In the genomic region with DNA sequence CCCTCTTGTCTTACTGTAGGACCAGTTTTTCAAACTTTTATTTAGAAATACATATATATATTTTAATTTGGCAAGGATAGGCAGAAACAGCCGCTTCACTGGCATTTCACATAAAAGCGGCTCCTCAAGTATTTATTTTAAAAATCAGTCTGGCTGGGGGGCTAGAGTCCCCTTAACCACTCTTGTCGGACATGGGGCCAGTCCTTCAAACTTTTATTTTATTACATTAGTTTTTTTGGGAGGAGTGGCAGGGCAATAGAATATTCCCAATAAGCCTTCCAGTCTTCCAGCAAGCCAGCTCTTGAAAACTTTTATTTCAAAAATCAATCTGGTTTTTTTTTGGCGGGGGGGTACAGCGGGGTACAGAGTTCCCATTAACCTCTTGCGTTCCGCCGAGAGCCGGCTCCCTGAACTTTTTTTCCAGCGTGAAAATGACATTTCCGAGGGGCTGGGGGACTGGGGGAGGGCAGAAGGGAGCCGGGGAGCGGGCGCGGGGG, we compare ENCODE assay signal across 1 cellular context.
TF ChIP-seq lines count a peak whose summit lies in the region.

No MANE protein-coding gene starts in this region.

TF ChIP-seq in endothelial cell of umbilical vein, 7 proteins besides CTCF, POLR2A, EP300 and RAD21:
- TF ChIP-seq EZH2 (IDR thresholded peaks at IDR 0.05; ENCODE audit: borderline replicate concordance, low read depth, low read length, severe bottlenecking) = no peak
- TF ChIP-seq, protein P1, sequence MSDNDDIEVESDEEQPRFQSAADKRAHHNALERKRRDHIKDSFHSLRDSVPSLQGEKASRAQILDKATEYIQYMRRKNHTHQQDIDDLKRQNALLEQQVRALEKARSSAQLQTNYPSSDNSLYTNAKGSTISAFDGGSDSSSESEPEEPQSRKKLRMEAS (IDR thresholded peaks at IDR 0.05; ENCODE audit: insufficient read depth, insufficient read length) = no peak
- no peak for TF ChIP-seq POLR2AphosphoS5 (IDR thresholded peaks at IDR 0.05; ENCODE audit: insufficient read depth, low read depth, low read length)
- no peak for TF ChIP-seq GATA2 (IDR thresholded peaks at IDR 0.05; ENCODE audit: insufficient read depth, insufficient read length, low read depth, low read length)
- no peak for TF ChIP-seq MYC (IDR thresholded peaks at IDR 0.05; ENCODE audit: low read depth, low read length)
- TF ChIP-seq FOS (IDR thresholded peaks at IDR 0.05; ENCODE audit: borderline replicate concordance, insufficient read depth, low read length) = no peak
- TF ChIP-seq JUN (IDR thresholded peaks at IDR 0.05; ENCODE audit: borderline replicate concordance, insufficient read depth, insufficient read length, low read depth) = no peak
